ENCODE assay signal across 8 cellular contexts in genomic region chr5:142324871-142325676, GRCh38. TPM values are rescaled to one million over a fixed set of nuclear protein-coding genes. Genes with fewer than 3 reads are reported as not detected.
A peak's percentile ranks its signal among the peaks of the same experiment; 100 is the strongest.
DNase-seq lines count a peak whose midpoint lies in the region; ATAC-seq and TF ChIP-seq lines count a peak whose summit lies in the region.

TSS of gene SPRY4 (minus strand) at chr5:142325021. CDS start at chr5:142315108, 9,913 bp downstream.

- peak within 1 kb of the TSS; percentile 78 for H2AFZ ChIP-seq in PC-9

- peaks cover 80% of the 10 kb centered on the region for H3K79me2 ChIP-seq in PC-9 (ENCODE audit: low read depth)

- ATAC-seq in GM21576 (IDR thresholded peaks at IDR 0.05; ENCODE audit: unreplicated experiment) = peak; percentile 65

- peaks cover 26% of the 10 kb centered on the region; the same call in 1 of the 2 replicates for H3F3A ChIP-seq in PC-9 (ENCODE audit: insufficient read depth, low read depth)

- DNase-seq in DMS153 (lab: John Stamatoyannopoulos, UW) (peak; percentile 86), PC-9 (peak; percentile 93 to 96), esophagus muscularis mucosa (ENCODE audit: extremely low spot score) (peak; percentile 97)
- DNase-seq in activated T-cell treated with anti-CD3 and anti-CD28 coated beads, Interleukin-2, amount 50 U/mL, for 48 hours = peak; percentile 94 to 95
- peak; percentile 53 to 59 for DNase-seq in stimulated activated CD8-positive, alpha-beta memory T cell treated with anti-CD3 and anti-CD28 coated beads, Interleukin-7, amount 100 ng/mL, for 1 hour (ENCODE audit: low read depth in 2 of 2)

- H3K4me1 ChIP-seq in PC-9 (replicated peaks; ENCODE audit: insufficient read depth) (peaks cover 45% of the 10 kb centered on the region), esophagus muscularis mucosa (peaks cover 17 to 61% (median 57%) of the 10 kb centered on the region in 4 donors), muscle layer of colon (ENCODE audit: insufficient read depth, low read length) (peaks cover 8% of the 10 kb centered on the region)

- TF ChIP-seq CTCF in PC-9 (conservative IDR thresholded peaks at IDR 0.05) (no peak), esophagus muscularis mucosa (IDR thresholded peaks at IDR 0.05) (peak in 2 of 3 experiments; percentile 17 to 22)

- CTCF ChIA-PET in PC-9 (lab: Charles Lee) = no interaction called here

- peak within 1 kb of the TSS; percentile 87 for H3K4me2 ChIP-seq in PC-9

- peaks cover 7% of the 10 kb centered on the region for H3K36me3 ChIP-seq in PC-9 (ENCODE audit: low read depth)
- no peaks in the 10 kb centered on the region for H3K36me3 ChIP-seq in esophagus muscularis mucosa
- H3K36me3 ChIP-seq in muscle layer of colon (ENCODE audit: insufficient read depth, low read length) = no peaks in the 10 kb centered on the region

- TF ChIP-seq EP300 in Ishikawa (IDR thresholded peaks at IDR 0.05; ENCODE audit: borderline replicate concordance) (no peak; the same call in 1 of the 2 replicates), esophagus muscularis mucosa (IDR thresholded peaks at IDR 0.05) (no peak)

- H3K27ac ChIP-seq in PC-9 (peak within 1 kb of the TSS; percentile 85), esophagus muscularis mucosa (replicated peaks in 1 of 4) (peak within 1 kb of the TSS; percentile 85 to 96 (median 88)), muscle layer of colon (ENCODE audit: low read depth, low read length) (peak within 1 kb of the TSS; percentile 76)

- H3K9me3 ChIP-seq in PC-9 (ENCODE audit: insufficient read depth, low read depth) = no peaks in the 10 kb centered on the region
- H3K9me3 ChIP-seq in esophagus muscularis mucosa = no peaks in the 10 kb centered on the region
- H3K9me3 ChIP-seq in muscle layer of colon (ENCODE audit: low read length) = no peaks in the 10 kb centered on the region

- intact Hi-C loops in PC-9 (cut with micrococcal nuclease; ENCODE audit: unreplicated experiment) (loop anchor here (1.0 to 10.0 kb wide), 9 partner anchors 50 to 370 kb away; no protein-coding TSS in a partner anchor), esophagus muscularis mucosa (cut with DNase I) (loop anchor here (2.0 to 10.0 kb wide), 3 partner anchors 32 to 224 kb away; no protein-coding TSS in a partner anchor)

- peak within 1 kb of the TSS; percentile 44 for H3K9ac ChIP-seq in muscle layer of colon (ENCODE audit: low read length)

- peak; percentile 2 for TF ChIP-seq RAD21 in Ishikawa (IDR thresholded peaks at IDR 0.05; ENCODE audit: low read depth)

- peak within 1 kb of the TSS; percentile 82 for H3K4me3 ChIP-seq in PC-9
- peak within 1 kb of the TSS; percentile 62 to 87 (median 70) for H3K4me3 ChIP-seq in esophagus muscularis mucosa
- peak within 1 kb of the TSS; percentile 62 to 76 for H3K4me3 ChIP-seq in muscle layer of colon (ENCODE audit: low read depth in 1 of 2, low read length in 2 of 2)

- peak; percentile 62 for TF ChIP-seq POLR2A in esophagus muscularis mucosa (IDR thresholded peaks at IDR 0.05; ENCODE audit: low read depth)

- under 1% methylated on average over 30 of the region's 52 CpGs for WGBS in esophagus muscularis mucosa

- POLR2A ChIA-PET in PC-9 (lab: Charles Lee; ENCODE audit: unreplicated experiment) = interaction anchor here (0.6 to 0.7 kb wide), 6 partner anchors 27 to 1696 kb away, joined by 3 to 23 read pairs (median 4); no protein-coding TSS in a partner anchor

- no TSS peak for BruUV-seq in PC-9 (replicated peaks; lab: Mats Ljungman, UMichigan)

- H3K27me3 ChIP-seq in PC-9 (ENCODE audit: insufficient read depth, low read depth) = no peaks in the 10 kb centered on the region
- H3K27me3 ChIP-seq in esophagus muscularis mucosa = peaks cover 0 to 9% (median 3%) of the 10 kb centered on the region in 4 donors
- H3K27me3 ChIP-seq in muscle layer of colon (ENCODE audit: control insufficient read depth in 1 of 2, insufficient read depth in 2 of 2, low read length in 2 of 2) = peaks cover 13 to 29% of the 10 kb centered on the region in 2 donors

- peaks cover 37% of the 10 kb centered on the region for H4K20me1 ChIP-seq in PC-9 (ENCODE audit: insufficient read depth)

- H3K9me2 ChIP-seq in PC-9 (ENCODE audit: insufficient read depth) = no peaks in the 10 kb centered on the region

TF ChIP-seq in Ishikawa, 13 proteins besides CTCF, POLR2A, EP300 and RAD21:
- TF ChIP-seq YY1 (IDR thresholded peaks at IDR 0.05; ENCODE audit: low read depth) (no peak; the same call in 1 of the 2 replicates), EGR1 (IDR thresholded peaks at IDR 0.05) (no peak), CEBPB (IDR thresholded peaks at IDR 0.05) (peak; percentile 99), MAX (IDR thresholded peaks at IDR 0.05) (peak; percentile 71), ZBTB7A (IDR thresholded peaks at IDR 0.05; ENCODE audit: low read depth) (no peak; the same call in 1 of the 2 replicates), TAF1 (IDR thresholded peaks at IDR 0.05; ENCODE audit: low read depth) (peak; percentile 89), TEAD4 (IDR thresholded peaks at IDR 0.05) (0 out of 2 replicates have a peak, but pooled peaks have one; percentile 36), CREB1 (IDR thresholded peaks at IDR 0.05; ENCODE audit: low read depth) (no peak), FOXM1 (IDR thresholded peaks at IDR 0.05; ENCODE audit: borderline replicate concordance, low read depth) (no peak; the same call in 1 of the 2 replicates), NFIC (IDR thresholded peaks at IDR 0.05) (no peak; the same call in 1 of the 2 replicates), TCF12 (IDR thresholded peaks at IDR 0.05; ENCODE audit: low read depth) (peak; percentile 8; the same call in 1 of the 2 replicates)
- TF ChIP-seq, protein P1, sequence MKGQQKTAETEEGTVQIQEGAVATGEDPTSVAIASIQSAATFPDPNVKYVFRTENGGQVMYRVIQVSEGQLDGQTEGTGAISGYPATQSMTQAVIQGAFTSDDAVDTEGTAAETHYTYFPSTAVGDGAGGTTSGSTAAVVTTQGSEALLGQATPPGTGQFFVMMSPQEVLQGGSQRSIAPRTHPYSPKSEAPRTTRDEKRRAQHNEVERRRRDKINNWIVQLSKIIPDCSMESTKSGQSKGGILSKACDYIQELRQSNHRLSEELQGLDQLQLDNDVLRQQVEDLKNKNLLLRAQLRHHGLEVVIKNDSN (IDR thresholded peaks at IDR 0.05) = no peak
- TF ChIP-seq, protein P2, sequence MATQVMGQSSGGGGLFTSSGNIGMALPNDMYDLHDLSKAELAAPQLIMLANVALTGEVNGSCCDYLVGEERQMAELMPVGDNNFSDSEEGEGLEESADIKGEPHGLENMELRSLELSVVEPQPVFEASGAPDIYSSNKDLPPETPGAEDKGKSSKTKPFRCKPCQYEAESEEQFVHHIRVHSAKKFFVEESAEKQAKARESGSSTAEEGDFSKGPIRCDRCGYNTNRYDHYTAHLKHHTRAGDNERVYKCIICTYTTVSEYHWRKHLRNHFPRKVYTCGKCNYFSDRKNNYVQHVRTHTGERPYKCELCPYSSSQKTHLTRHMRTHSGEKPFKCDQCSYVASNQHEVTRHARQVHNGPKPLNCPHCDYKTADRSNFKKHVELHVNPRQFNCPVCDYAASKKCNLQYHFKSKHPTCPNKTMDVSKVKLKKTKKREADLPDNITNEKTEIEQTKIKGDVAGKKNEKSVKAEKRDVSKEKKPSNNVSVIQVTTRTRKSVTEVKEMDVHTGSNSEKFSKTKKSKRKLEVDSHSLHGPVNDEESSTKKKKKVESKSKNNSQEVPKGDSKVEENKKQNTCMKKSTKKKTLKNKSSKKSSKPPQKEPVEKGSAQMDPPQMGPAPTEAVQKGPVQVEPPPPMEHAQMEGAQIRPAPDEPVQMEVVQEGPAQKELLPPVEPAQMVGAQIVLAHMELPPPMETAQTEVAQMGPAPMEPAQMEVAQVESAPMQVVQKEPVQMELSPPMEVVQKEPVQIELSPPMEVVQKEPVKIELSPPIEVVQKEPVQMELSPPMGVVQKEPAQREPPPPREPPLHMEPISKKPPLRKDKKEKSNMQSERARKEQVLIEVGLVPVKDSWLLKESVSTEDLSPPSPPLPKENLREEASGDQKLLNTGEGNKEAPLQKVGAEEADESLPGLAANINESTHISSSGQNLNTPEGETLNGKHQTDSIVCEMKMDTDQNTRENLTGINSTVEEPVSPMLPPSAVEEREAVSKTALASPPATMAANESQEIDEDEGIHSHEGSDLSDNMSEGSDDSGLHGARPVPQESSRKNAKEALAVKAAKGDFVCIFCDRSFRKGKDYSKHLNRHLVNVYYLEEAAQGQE (IDR thresholded peaks at IDR 0.05; ENCODE audit: low read depth) = no peak

RNA-seq across cellular contexts. Expression of gene SPRY4, which starts in this region (rescaled TPM):
- 6.9 and 11.0 TPM in 2 replicates for total RNA-seq in PC-9 (2021)
- 10 to 100 TPM; 15.4 to 29.0 (median 24.5) TPM for total RNA-seq in esophagus muscularis mucosa

Comparison
In these comparisons a context has a peak if more than half of its experiments do, and no peak if none do; other contexts are left out.
1. Peak in every context shown above with its lines: DNase-seq, ATAC-seq, H3K4me3 ChIP-seq and H3K27ac ChIP-seq.